In the genomic region with DNA sequence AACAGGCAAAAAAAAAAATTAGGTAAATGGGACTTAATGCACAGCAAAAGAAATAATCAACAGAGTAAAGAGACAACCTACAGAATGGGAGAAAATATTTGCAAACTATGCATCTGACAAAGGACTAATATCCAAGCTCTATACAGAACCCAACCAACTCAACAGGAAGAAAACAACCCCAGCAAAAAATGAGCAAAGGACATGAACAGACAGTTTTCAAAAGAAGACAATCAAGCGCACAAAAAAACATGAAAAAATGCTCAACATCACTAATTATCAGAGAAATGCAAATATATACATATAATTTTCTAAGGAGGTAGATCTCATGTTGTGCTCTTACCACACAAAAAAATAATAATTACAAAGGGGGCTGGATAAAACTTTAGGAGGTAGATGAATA, we compare ENCODE assay signal across 26 cellular contexts.
"Had no signal": no experiment of that assay in that cellular context is flagged by ENCODE, and none has a peak within 500 bp of the region (broad histone marks: within the 10 kb centered on the region; RNA-seq: fewer than 3 reads in every experiment).

No MANE protein-coding gene starts in this region.

- H3K4me3 ChIP-seq: left lung, lung, mucosa of descending colon, ovary, right atrium auricular region, right lobe of liver, smooth muscle cell, testis, thyroid gland, transverse colon, upper lobe of left lung, vagina had no signal

- H3K4me1 ChIP-seq: right lobe of liver, thyroid gland, vagina had no signal

- ATAC-seq: left colon; left lung; mucosa of descending colon; naive thymus-derived CD4-positive, alpha-beta T cell; natural killer cell treated with Interleukin-12 subunit alpha and Interleukin-12 subunit beta and Interleukin-15 and Interleukin-18, amount 100 ng/mL, for 72 hours; right lobe of liver; stimulated activated memory B cell treated with anti-CD40 and anti-IgM and Interleukin-4, amounts not matched to agents 10 μg/mL and 1 μg/mL and 100 μg/mL, for 72 hours; stimulated activated naive CD8-positive, alpha-beta T cell treated with anti-CD3 and anti-CD28 coated beads, Interleukin-15, amount 100 ng/mL, for 72 hours had no signal

- H3K27ac ChIP-seq: left lung, ovary, right lobe of liver, thyroid gland, transverse colon, upper lobe of left lung, vagina had no signal

- H3K36me3 ChIP-seq: left lung, ovary, right atrium auricular region, right lobe of liver, thyroid gland, transverse colon, upper lobe of left lung, vagina had no signal

- DNase-seq: hippocampal formation; kidney glomerular epithelial cell; left colon; left lung; mesendoderm; mucosa of descending colon; naive thymus-derived CD4-positive, alpha-beta T cell; ovary; right lobe of liver; stimulated activated CD4-positive, alpha-beta T cell treated with anti-CD3 and anti-CD28 coated beads, Interleukin-1b, Interleukin-23, amount 100 ng/mL, for 48 hours; stimulated activated CD4-positive, alpha-beta T cell treated with anti-CD3 and anti-CD28 coated beads, Interleukin-2, amount 100 ng/mL, for 48 hours; stimulated activated CD4-positive, alpha-beta T cell treated with anti-CD3 and anti-CD28 coated beads, Interleukin-4, amount 100 ng/mL, for 4 hours; stimulated activated CD8-positive, alpha-beta memory T cell treated with anti-CD3 and anti-CD28 coated beads, Interleukin-4, amount 100 ng/mL, for 48 hours; stimulated activated naive CD4-positive, alpha-beta T cell treated with Interleukin-2 at 50 U/mL for 16 hours; stimulated activated naive CD8-positive, alpha-beta T cell treated with anti-CD3 and anti-CD28 coated beads, Interleukin-15, amount 100 ng/mL, for 72 hours; substantia nigra; testis; thyroid gland; transverse colon; upper lobe of left lung had no signal

- H3K9me3 ChIP-seq: left lung, mucosa of descending colon, ovary, right atrium auricular region, right lobe of liver, testis, thyroid gland, transverse colon, upper lobe of left lung, vagina had no signal

- H3K27me3 ChIP-seq: left lung, ovary, right atrium auricular region, right lobe of liver, testis, thyroid gland, transverse colon, upper lobe of left lung, vagina had no signal
